ENCODE assay signal across 1 cellular context in genomic region chr4:26701786-26702227, GRCh38.
TF ChIP-seq lines count a peak whose summit lies in the region.

No MANE protein-coding gene starts in this region.

TF ChIP-seq in K562, 482 proteins besides CTCF, POLR2A, EP300 and RAD21 (continued from another document):
- TF ChIP-seq ARID4B (CRISPR knock-in tag; IDR thresholded peaks at IDR 0.05) (no peak), MXI1 (IDR thresholded peaks at IDR 0.05; ENCODE audit: low read depth, low read length) (no peak), DLX4 (CRISPR knock-in tag; IDR thresholded peaks at IDR 0.05) (no peak), SNAPC5 (CRISPR knock-in tag; IDR thresholded peaks at IDR 0.05) (no peak), POU5F1 (IDR thresholded peaks at IDR 0.05; ENCODE audit: borderline replicate concordance, low read depth, low read length, partially characterized antibody) (no peak), ZNF253 (CRISPR knock-in tag; conservative IDR thresholded peaks at IDR 0.05) (no peak), ZNF263 (CRISPR knock-in tag; IDR thresholded peaks at IDR 0.05; ENCODE audit: borderline replicate concordance) (no peak), ATF1 (CRISPR knock-in tag; IDR thresholded peaks at IDR 0.05) (no peak), ATF1 (tag; IDR thresholded peaks at IDR 0.05) (no peak), ZC3H8 (IDR thresholded peaks at IDR 0.05) (no peak), NCOA4 (IDR thresholded peaks at IDR 0.05; ENCODE audit: partially characterized antibody) (no peak), ZBTB2 (IDR thresholded peaks at IDR 0.05) (peak; percentile 71), TEAD1 (CRISPR knock-in tag; IDR thresholded peaks at IDR 0.05) (0 out of 4 replicates have a peak, but pooled peaks of 1 of the 2 experiments have one; percentile 45), ID3 (CRISPR knock-in tag; IDR thresholded peaks at IDR 0.05) (no peak), ID3 (tag; IDR thresholded peaks at IDR 0.05) (no peak), HMGXB4 (CRISPR knock-in tag; IDR thresholded peaks at IDR 0.05) (no peak), ZEB2 (IDR thresholded peaks at IDR 0.05) (no peak), SP1 (CRISPR knock-in tag; IDR thresholded peaks at IDR 0.05) (no peak), BACH1 (tag; IDR thresholded peaks at IDR 0.05) (no peak), ZNF232 (CRISPR knock-in tag; IDR thresholded peaks at IDR 0.05) (no peak), HINFP (tag; conservative IDR thresholded peaks at IDR 0.05; ENCODE audit: low read depth) (no peak), MTA3 (IDR thresholded peaks at IDR 0.05; ENCODE audit: borderline replicate concordance) (no peak), RB1 (IDR thresholded peaks at IDR 0.05; ENCODE audit: low read depth) (no peak), HMBOX1 (IDR thresholded peaks at IDR 0.05) (peak; percentile 89), MLLT1 (IDR thresholded peaks at IDR 0.05) (no peak), HNRNPH1 (optimal IDR thresholded peaks at IDR 0.05; ENCODE audit: low read depth, low read length) (no peak), GTF2B (IDR thresholded peaks at IDR 0.05; ENCODE audit: extremely low read depth, insufficient read length) (no peak), ZNF398 (CRISPR knock-in tag; IDR thresholded peaks at IDR 0.05) (no peak), ZNF436 (CRISPR knock-in tag; IDR thresholded peaks at IDR 0.05) (no peak)
